ENCODE assay signal across 37 cellular contexts in genomic region chr15:79529441-79529840, GRCh38.
"Had no signal": no experiment of that assay in that cellular context is flagged by ENCODE, and none has a peak within 500 bp of the region (broad histone marks: within the 10 kb centered on the region; RNA-seq: fewer than 3 reads in every experiment).

No MANE protein-coding gene starts in this region.

- H3K4me3 ChIP-seq: body of pancreas, breast epithelium, Peyer's patch, SJSA1 had no signal

- H3K36me3 Mint-ChIP-seq: activated naive CD4-positive, alpha-beta T cell treated with anti-CD3 and anti-CD28 coated beads, Interleukin-2, amount 50 U/mL, for 24 hours; activated naive CD8-positive, alpha-beta T cell treated with anti-CD3 and anti-CD28 coated beads, Interleukin-2, amount 10 ng/mL, durations not matched to agents 7 days and 5 days had no signal

- H3K4me3 Mint-ChIP-seq: activated CD4-positive, alpha-beta T cell treated with anti-CD3 and anti-CD28 coated beads, Interleukin-2, amount 10 ng/mL, durations not matched to agents 7 days and 5 days; activated CD8-positive, alpha-beta T cell treated with anti-CD3 and anti-CD28 coated beads, Interleukin-2, amount 10 ng/mL, durations not matched to agents 7 days and 5 days; activated naive CD4-positive, alpha-beta T cell treated with anti-CD3 and anti-CD28 coated beads, Interleukin-2, amount 50 U/mL, for 24 hours; activated naive CD8-positive, alpha-beta T cell treated with anti-CD3 and anti-CD28 coated beads, Interleukin-2, amount 10 ng/mL, durations not matched to agents 7 days and 5 days; activated T-cell treated with anti-CD3 and anti-CD28 coated beads, Interleukin-2, amount 50 U/mL, for 24 hours had no signal

- DNase-seq: activated CD4-positive, alpha-beta T cell treated with anti-CD3 and anti-CD28 coated beads, Interleukin-2, amount 10 ng/mL, durations not matched to agents 7 days and 5 days; activated CD4-positive, alpha-beta T cell treated with anti-CD3 and anti-CD28 coated beads, Interleukin-2, amount 50 U/mL, for 48 hours; activated CD4-positive, CD25-positive, alpha-beta regulatory T cell; activated CD8-positive, alpha-beta T cell treated with anti-CD3 and anti-CD28 coated beads, Interleukin-2, amount 10 ng/mL, durations not matched to agents 7 days and 5 days; activated gamma-delta T cell; activated naive CD4-positive, alpha-beta T cell treated with Interleukin-2 at 50 U/mL for 16 hours; activated naive CD8-positive, alpha-beta T cell treated with anti-CD3 and anti-CD28 coated beads, Interleukin-2, amount 10 ng/mL, durations not matched to agents 7 days and 5 days; activated T-cell treated with anti-CD3 and anti-CD28 coated beads, Interleukin-2, amount 50 U/mL, for 24 hours; amygdala; body of pancreas; cerebellar nuclear complex; MM.1S; MV-4-11; NCI-H1092; NCI-H1417; NCI-H146; NCI-H187; NCI-H2029 treated with DMSO at 0.1 percent for 48 hours; NCI-H2107; NCI-H2171; NCI-H446; NCI-H510A treated with DMSO at 0.1 percent for 48 hours; NCI-H526 treated with DMSO at 0.1 percent for 48 hours; NCI-H774; PC-3; Peyer's patch; RPMI8226; SHP77 treated with DMSO at 0.1 percent for 48 hours; T-helper 1 cell; T-helper 2 cell; T-helper 9 cell had no signal

- H3K27ac Mint-ChIP-seq: activated CD4-positive, alpha-beta T cell treated with anti-CD3 and anti-CD28 coated beads, Interleukin-2, amount 10 ng/mL, durations not matched to agents 7 days and 5 days; activated CD8-positive, alpha-beta T cell treated with anti-CD3 and anti-CD28 coated beads, Interleukin-2, amount 10 ng/mL, durations not matched to agents 7 days and 5 days; activated naive CD4-positive, alpha-beta T cell treated with anti-CD3 and anti-CD28 coated beads, Interleukin-2, amount 50 U/mL, for 24 hours; activated naive CD8-positive, alpha-beta T cell treated with anti-CD3 and anti-CD28 coated beads, Interleukin-2, amount 10 ng/mL, durations not matched to agents 7 days and 5 days; activated T-cell treated with anti-CD3 and anti-CD28 coated beads, Interleukin-2, amount 50 U/mL, for 24 hours; activated T-helper 2 cell treated with anti-CD3 and anti-CD28 coated beads, Interferon-gamma antibody, Interleukin-2, Interleukin-4, amounts not matched to agents 10 μg/mL and 5 μg/mL and 100 μg/mL, durations not matched to agents 14 hours and 24 hours and 36 hours had no signal

- H3K9me3 Mint-ChIP-seq: activated CD4-positive, alpha-beta T cell treated with anti-CD3 and anti-CD28 coated beads, Interleukin-2, amount 10 ng/mL, durations not matched to agents 7 days and 5 days; activated naive CD4-positive, alpha-beta T cell treated with anti-CD3 and anti-CD28 coated beads, Interleukin-2, amount 50 U/mL, for 24 hours; activated naive CD8-positive, alpha-beta T cell treated with anti-CD3 and anti-CD28 coated beads, Interleukin-2, amount 10 ng/mL, durations not matched to agents 7 days and 5 days; activated T-cell treated with anti-CD3 and anti-CD28 coated beads, Interleukin-2, amount 50 U/mL, for 24 hours; activated T-helper 2 cell treated with anti-CD3 and anti-CD28 coated beads, Interferon-gamma antibody, Interleukin-2, Interleukin-4, amounts not matched to agents 10 μg/mL and 5 μg/mL and 100 μg/mL, durations not matched to agents 14 hours and 24 hours and 36 hours had no signal

- H3K27ac ChIP-seq: body of pancreas, breast epithelium, KMS-11, Peyer's patch, SJSA1, VCaP had no signal

- H3K36me3 ChIP-seq: breast epithelium, Peyer's patch, SJSA1 had no signal

- H3K9me3 ChIP-seq: body of pancreas, breast epithelium, Peyer's patch, SJSA1 had no signal

- H3K4me1 Mint-ChIP-seq: activated CD4-positive, alpha-beta T cell treated with anti-CD3 and anti-CD28 coated beads, Interleukin-2, amount 10 ng/mL, durations not matched to agents 7 days and 5 days; activated naive CD4-positive, alpha-beta T cell treated with anti-CD3 and anti-CD28 coated beads, Interleukin-2, amount 50 U/mL, for 24 hours; activated naive CD8-positive, alpha-beta T cell treated with anti-CD3 and anti-CD28 coated beads, Interleukin-2, amount 10 ng/mL, durations not matched to agents 7 days and 5 days had no signal

- H3K27me3 ChIP-seq: body of pancreas, breast epithelium, Peyer's patch, SJSA1 had no signal

- H3K4me1 ChIP-seq: body of pancreas, breast epithelium, Peyer's patch, SJSA1 had no signal
